In genomic region chr3:124322966-124323365, GRCh38 we compare ENCODE assay signal across 16 cellular contexts.
"Had no signal": no experiment of that assay in that cellular context is flagged by ENCODE, and none has a peak within 500 bp of the region (broad histone marks: within the 10 kb centered on the region; RNA-seq: fewer than 3 reads in every experiment).

No MANE protein-coding gene starts in this region.

- H3K9me3 ChIP-seq: esophagus muscularis mucosa, mucosa of descending colon, tibial nerve had no signal

- DNase-seq: activated CD4-positive, alpha-beta memory T cell treated with anti-CD3 and anti-CD28 coated beads, Interleukin-2, amount 10 ng/mL, durations not matched to agents 7 days and 5 days; activated CD4-positive, alpha-beta T cell treated with anti-CD3 and anti-CD28 coated beads for 1 hour; activated gamma-delta T cell; activated naive CD8-positive, alpha-beta T cell treated with anti-CD3 and anti-CD28 coated beads for 36 hours; activated T-cell treated with anti-CD3 and anti-CD28 coated beads, Interleukin-2, amount 50 U/mL, for 48 hours; foreskin fibroblast; head of caudate nucleus; left colon; mucosa of descending colon; naive thymus-derived CD8-positive, alpha-beta T cell; nucleus accumbens; right cardiac atrium; small intestine had no signal

- H3K27ac ChIP-seq: esophagus muscularis mucosa, tibial nerve had no signal

- H3K4me1 ChIP-seq: esophagus muscularis mucosa, tibial nerve had no signal

- H3K27me3 ChIP-seq: esophagus muscularis mucosa, tibial nerve had no signal

- H3K36me3 ChIP-seq: tibial nerve had no signal

- H3K4me3 ChIP-seq: esophagus muscularis mucosa, mucosa of descending colon, tibial nerve had no signal

- ATAC-seq: left colon; mucosa of descending colon; naive thymus-derived CD8-positive, alpha-beta T cell; right cardiac atrium; stimulated activated effector memory CD8-positive, alpha-beta T cell treated with anti-CD3 and anti-CD28 coated beads, Interleukin-12 subunit alpha, Interleukin-12 subunit beta, amount 100 ng/mL, for 72 hours had no signal
